16 cellular contexts compared by ENCODE assay signal in genomic region chr2:3332133-3332532, GRCh38. TPM values are rescaled to one million over a fixed set of nuclear protein-coding genes. Genes with fewer than 3 reads are reported as not detected.
DNase-seq lines count a peak whose midpoint lies in the region; ATAC-seq and TF ChIP-seq lines count a peak whose summit lies in the region.
"Had no signal": no experiment of that assay in that cellular context is flagged by ENCODE, and none has a peak within 500 bp of the region (broad histone marks: within the 10 kb centered on the region; RNA-seq: fewer than 3 reads in every experiment).

No MANE protein-coding gene starts in this region.

- DNase-seq in adrenal gland (peak in 5 of 7 donors; percentile 35 to 68 (median 44)), posterior vena cava (ENCODE audit: low spot score) (peak; percentile 36), upper lobe of right lung (peak; percentile 13), left lobe of liver (ENCODE audit: low spot score) (no peak)
- DNase-seq: C1 segment of cervical spinal cord; Calu3; CD4-positive, alpha-beta memory T cell; COR-L47; DMS53; DMS79 treated with DMSO at 0.1 percent for 48 hours; GF-D8; GOT3; HFFc6 had no signal

- no peaks in the 10 kb centered on the region for H3K27me3 ChIP-seq in adrenal gland
- no peaks in the 10 kb centered on the region for H3K27me3 ChIP-seq in upper lobe of right lung

- TF ChIP-seq CTCF in adrenal gland (IDR thresholded peaks at IDR 0.05) (no peak), upper lobe of right lung (IDR thresholded peaks at IDR 0.05) (no peak)

- ATAC-seq in upper lobe of right lung (no peak), GM18520 (IDR thresholded peaks at IDR 0.05; ENCODE audit: unreplicated experiment) (no peak), left lobe of liver (no peak), HG03196 (IDR thresholded peaks at IDR 0.05; ENCODE audit: unreplicated experiment) (no peak)

- H3K9me3 ChIP-seq in adrenal gland (replicated peaks in 1 of 3) (no peaks in the 10 kb centered on the region), upper lobe of right lung (no peaks in the 10 kb centered on the region)
- H3K9me3 ChIP-seq: HAP-1 had no signal

- no peak for TF ChIP-seq POLR2A in adrenal gland (IDR thresholded peaks at IDR 0.05)

- WGBS in adrenal gland, 4 donors: 42 to 63% (median 56%) methylated on average over 7 to 8 of the region's 8 CpGs

- H3K4me1 ChIP-seq in adrenal gland (replicated peaks in 1 of 2): peaks cover 4 to 5% of the 10 kb centered on the region in 2 donors
- H3K4me1 ChIP-seq in upper lobe of right lung: no peaks in the 10 kb centered on the region
- H3K4me1 ChIP-seq: HAP-1 had no signal

- no peak overlapping the region for H3K4me3 ChIP-seq in adrenal gland
- no peak overlapping the region for H3K4me3 ChIP-seq in upper lobe of right lung
- H3K4me3 ChIP-seq: HAP-1 had no signal

- H3K27ac ChIP-seq in adrenal gland (peak overlapping the region in 1 of 5 donors; percentile 42), upper lobe of right lung (no peak overlapping the region)

- intact Hi-C loops in adrenal gland (cut with DNase I) (no loop called here), posterior vena cava (cut with DNase I) (no loop called here), upper lobe of right lung (cut with DNase I) (no loop called here)

- H3K36me3 ChIP-seq in adrenal gland (replicated peaks in 1 of 2) (peaks cover 0 to 15% of the 10 kb centered on the region in 2 donors), upper lobe of right lung (peaks cover 14% of the 10 kb centered on the region)
- H3K36me3 ChIP-seq: HAP-1 had no signal

RNA-seq across cellular contexts. Expression of gene EIPR1, which starts 45.5 kb away (rescaled TPM):
- total RNA-seq in adrenal gland (10 to 100 TPM; 20.1 to 37.3 (median 28.5) TPM), posterior vena cava (10 to 100 TPM; 14.1 to 16.3 TPM), upper lobe of right lung (16.6 TPM), left lobe of liver (10.9 TPM)
- polyA plus RNA-seq in adrenal gland: 10 to 100 TPM; 10.3 to 33.5 (median 11.5) TPM

RNA-seq across cellular contexts. Expression of gene TRAPPC12, which starts 47.4 kb away (rescaled TPM):
- total RNA-seq in adrenal gland (100 to 1,000 TPM in 4 of 8 donors, 10 to 100 TPM in 4; 76.5 to 148 (median 99.5) TPM), posterior vena cava (10 to 100 TPM; 71.3 to 87.8 TPM), upper lobe of right lung (89.8 TPM), left lobe of liver (51.9 TPM)
- polyA plus RNA-seq in adrenal gland: 100 to 1,000 TPM in 2 of 3 donors, 10 to 100 TPM in 1; 70.1 to 334 (median 254) TPM
